ENCODE assay signal across 9 cellular contexts in the genomic region with DNA sequence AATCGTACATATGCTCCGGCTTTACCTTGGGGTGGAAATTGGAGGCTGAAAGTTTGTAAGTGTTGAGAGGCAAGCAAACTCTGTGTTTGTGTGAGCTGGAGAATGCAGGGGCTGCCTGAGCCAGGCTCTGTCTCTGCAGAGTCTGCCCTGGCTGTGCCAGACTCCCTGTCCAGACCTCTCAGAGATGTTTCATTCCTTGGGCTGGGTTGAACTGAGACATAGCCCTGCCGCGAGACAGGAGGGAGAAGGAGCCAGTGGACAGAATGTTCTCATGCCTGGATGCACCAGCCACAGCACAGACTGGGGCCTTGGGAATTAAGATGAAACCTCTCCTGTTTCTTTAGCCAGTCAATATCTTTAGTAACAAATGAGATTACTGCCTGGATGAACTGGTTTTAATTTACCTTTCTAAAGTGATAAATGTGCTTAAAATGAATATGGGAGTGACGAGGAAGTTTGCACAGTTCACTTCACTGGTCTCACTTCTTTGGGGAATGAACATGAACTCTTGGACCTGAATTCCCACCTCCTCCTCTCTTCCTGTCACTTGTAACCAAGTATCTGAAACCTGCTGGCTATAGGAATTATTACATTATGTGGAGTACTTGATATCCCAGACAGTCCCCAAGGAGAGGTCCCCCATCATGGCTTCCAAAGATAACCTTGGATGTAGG. TPM values are rescaled to one million over a fixed set of nuclear protein-coding genes. Genes with fewer than 3 reads are reported as not detected.
A peak's percentile ranks its signal among the peaks of the same experiment; 100 is the strongest.
DNase-seq lines count a peak whose midpoint lies in the region; ATAC-seq, FAIRE-seq and TF ChIP-seq lines count a peak whose summit lies in the region.
"Had no signal": no experiment of that assay in that cellular context is flagged by ENCODE, and none has a peak within 500 bp of the region (broad histone marks: within the 10 kb centered on the region; RNA-seq: fewer than 3 reads in every experiment).

No MANE protein-coding gene starts in this region.

- H3K9me3 ChIP-seq in liver (ENCODE audit: control insufficient read depth in 4 of 4, low read length in 3 of 4): no peaks in the 10 kb centered on the region

- H3K9me3 Mint-ChIP-seq in IgD-negative memory B cell: no peaks in the 10 kb centered on the region
- no peaks in the 10 kb centered on the region for H3K9me3 Mint-ChIP-seq in stimulated activated naive CD8-positive, alpha-beta T cell treated with anti-CD3 and anti-CD28 coated beads, Interleukin-15, amount 100 ng/mL, for 72 hours

- no peak for TF ChIP-seq RAD21 in liver (IDR thresholded peaks at IDR 0.05)

- H3K9ac ChIP-seq in liver (ENCODE audit: low read depth in 1 of 2, low read length in 2 of 2): peak overlapping the region in 1 of 2 donors; percentile 32

- peak overlapping the region; percentile 47 to 94 (median 90) for H3K27ac Mint-ChIP-seq in IgD-negative memory B cell
- peak overlapping the region; percentile 77 to 94 for H3K27ac Mint-ChIP-seq in stimulated activated naive CD8-positive, alpha-beta T cell treated with anti-CD3 and anti-CD28 coated beads, Interleukin-15, amount 100 ng/mL, for 72 hours

- peaks cover 64 to 77% (median 72%) of the 10 kb centered on the region in 3 donors for H3K4me1 Mint-ChIP-seq in IgD-negative memory B cell
- peaks cover 95% of the 10 kb centered on the region for H3K4me1 Mint-ChIP-seq in stimulated activated naive CD8-positive, alpha-beta T cell treated with anti-CD3 and anti-CD28 coated beads, Interleukin-15, amount 100 ng/mL, for 72 hours

- no peaks in the 10 kb centered on the region for H3K36me3 ChIP-seq in liver (ENCODE audit: control insufficient read depth in 4 of 4, insufficient read depth in 3 of 4, low read depth in 1 of 4, low read length in 3 of 4)

- no peak for ATAC-seq in stimulated activated naive CD8-positive, alpha-beta T cell treated with anti-CD3 and anti-CD28 coated beads, Interleukin-15, amount 100 ng/mL, for 72 hours
- ATAC-seq in HG02610 (IDR thresholded peaks at IDR 0.05; ENCODE audit: unreplicated experiment): no peak

- H3K36me3 Mint-ChIP-seq in IgD-negative memory B cell: peaks cover 3% of the 10 kb centered on the region

- FAIRE-seq in RCC 7860 (lab: Jason Lieb, UNC): no peak
- FAIRE-seq: bronchial epithelial cell had no signal

- no peak overlapping the region for H3K4me3 ChIP-seq in liver (ENCODE audit: low read depth in 1 of 3, low read length in 3 of 3)

- 66% methylated on average over 5 of the region's 5 CpGs for WGBS in liver

- DNase-seq in astrocyte of the hippocampus (ENCODE audit: low read depth, low spot score) (peak; percentile 72), foreskin melanocyte (no peak), RCC 7860 (ENCODE audit: low spot score) (no peak), T1000 (lab: John Stamatoyannopoulos, UW) (no peak)
- no peak for DNase-seq in stimulated activated naive CD8-positive, alpha-beta T cell treated with anti-CD3 and anti-CD28 coated beads, Interleukin-15, amount 100 ng/mL, for 72 hours

- peaks cover 2% of the 10 kb centered on the region for H3K27me3 Mint-ChIP-seq in IgD-negative memory B cell
- H3K27me3 Mint-ChIP-seq in stimulated activated naive CD8-positive, alpha-beta T cell treated with anti-CD3 and anti-CD28 coated beads, Interleukin-15, amount 100 ng/mL, for 72 hours: no peaks in the 10 kb centered on the region

- peak overlapping the region; percentile 21 to 87 (median 56) for H3K4me3 Mint-ChIP-seq in IgD-negative memory B cell
- H3K4me3 Mint-ChIP-seq in stimulated activated naive CD8-positive, alpha-beta T cell treated with anti-CD3 and anti-CD28 coated beads, Interleukin-15, amount 100 ng/mL, for 72 hours: no peak overlapping the region

- TF ChIP-seq CTCF in liver (IDR thresholded peaks at IDR 0.05; ENCODE audit: low read depth, low read length, missing input control): no peak

- H3K27ac ChIP-seq in liver (ENCODE audit: low read depth in 1 of 2, low read length in 2 of 2): peak overlapping the region; percentile 32 to 72

- no peaks in the 10 kb centered on the region for H3K27me3 ChIP-seq in liver (ENCODE audit: control insufficient read depth in 4 of 4, insufficient read depth in 4 of 4, low read length in 3 of 4)

- peaks cover 22 to 69% (median 52%) of the 10 kb centered on the region in 4 donors for H3K4me1 ChIP-seq in liver (ENCODE audit: control insufficient read depth in 4 of 4, insufficient read depth in 4 of 4, low read length in 3 of 4)

TF ChIP-seq in liver, 16 proteins besides CTCF, POLR2A, EP300 and RAD21:
- TF ChIP-seq YY1 (IDR thresholded peaks at IDR 0.05): no peak
- TF ChIP-seq NR2F2 (IDR thresholded peaks at IDR 0.05): no peak
- no peak for TF ChIP-seq RXRA (IDR thresholded peaks at IDR 0.05)
- TF ChIP-seq HNF4G (IDR thresholded peaks at IDR 0.05): no peak
- no peak for TF ChIP-seq EGR1 (IDR thresholded peaks at IDR 0.05; ENCODE audit: low read depth in 2 of 2)

RNA-seq across cellular contexts. Expression of gene YPEL2, which starts 40.1 kb away (rescaled TPM):
- 18.8 TPM for polyA plus RNA-seq in IgD-negative memory B cell
- 10 to 100 TPM; 12.0 to 23.8 TPM for total RNA-seq in liver
- 10 to 100 TPM in 1 of 2 donors, 1 to 10 TPM in 1; 4.2 to 10.6 TPM for polyA plus RNA-seq in liver

Comparison
In these comparisons a context has a peak if more than half of its experiments do, and no peak if none do; other contexts are left out.
1. H3K4me3 Mint-ChIP-seq: peak in IgD-negative memory B cell (4 of 4); none in stimulated activated naive CD8-positive, alpha-beta T cell treated with anti-CD3 and anti-CD28 coated beads, Interleukin-15, amount 100 ng/mL, for 72 hours (0 of 2).